ENCODE assay signal across 8 cellular contexts in the genomic region with DNA sequence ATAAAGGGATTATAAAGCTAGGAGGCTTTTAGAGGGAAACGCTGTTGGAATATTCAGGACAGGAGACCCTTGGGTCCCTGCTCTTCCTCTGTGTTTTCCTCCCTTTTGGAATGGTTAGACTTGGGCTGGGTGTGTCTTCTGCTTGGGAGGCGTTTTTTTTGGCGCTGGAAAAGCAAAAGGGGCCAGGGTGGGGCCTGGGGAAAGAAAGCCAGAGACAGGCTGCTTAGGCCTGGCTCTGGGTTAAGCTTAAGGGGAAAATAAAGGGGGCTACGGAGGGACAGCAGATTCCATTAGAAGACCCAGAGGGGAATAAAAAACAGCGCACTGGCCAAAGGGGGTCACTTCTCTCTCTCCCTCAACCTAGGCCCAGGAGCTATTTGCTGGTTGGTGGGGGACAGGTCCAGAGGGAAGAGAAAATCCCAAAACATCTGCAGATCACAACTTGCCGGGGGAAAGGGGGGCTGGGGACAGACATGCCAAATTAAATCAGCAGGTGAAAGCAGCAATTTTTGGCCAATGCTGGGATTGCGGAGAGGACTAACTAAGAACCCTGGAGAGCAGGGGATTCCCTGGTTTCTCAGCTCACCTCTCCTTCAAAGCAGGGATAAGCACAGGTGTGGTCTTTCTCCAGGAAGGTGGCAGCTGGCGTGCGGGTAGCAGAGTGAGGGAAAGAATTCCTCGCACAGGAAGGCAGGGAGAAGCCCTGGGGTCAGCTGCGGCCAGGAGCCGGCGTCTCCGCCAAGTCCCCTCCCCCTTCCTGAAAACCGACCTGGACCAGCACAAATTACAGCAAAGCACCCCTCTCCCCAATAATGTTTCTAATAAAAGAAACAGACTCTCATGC.
DNase-seq lines count a peak whose midpoint lies in the region; ATAC-seq and TF ChIP-seq lines count a peak whose summit lies in the region.

No MANE protein-coding gene starts in this region.

- H3K4me2 ChIP-seq in DND-41 (ENCODE audit: insufficient read depth, low read length): peak overlapping the region; percentile 86

- peak overlapping the region; percentile 54 for H3K27ac Mint-ChIP-seq in type B pancreatic cell

- peak overlapping the region; percentile 92 for H2AFZ ChIP-seq in DND-41 (ENCODE audit: low read depth, low read length)

- H3K4me3 ChIP-seq in DND-41 (ENCODE audit: low read depth in 1 of 2, low read length in 2 of 2) (peak overlapping the region; percentile 74 to 85; a peak in 3 of 4 replicates), coronary artery (peak overlapping the region; percentile 76), lung (peak overlapping the region; percentile 64)

- H3K4me1 ChIP-seq in DND-41 (ENCODE audit: insufficient read depth, low read length) (peaks cover 29% of the 10 kb centered on the region), lung (ENCODE audit: control insufficient read depth in 2 of 2, insufficient read depth in 2 of 2, low read length in 2 of 2) (peaks cover 2 to 14% of the 10 kb centered on the region in 2 donors)

- DNase-seq in DND-41: no peak
- peak; percentile 57 for DNase-seq in NCI-H510A treated with DMSO at 0.1 percent for 48 hours (lab: John Stamatoyannopoulos, UW)
- DNase-seq in coronary artery (ENCODE audit: low spot score): peak; percentile 79
- DNase-seq in lung (ENCODE audit: low spot score): no peak
- DNase-seq in type B pancreatic cell (ENCODE audit: extremely low spot score, unreplicated experiment): no peak
- no peak for DNase-seq in occipital lobe (lab: John Stamatoyannopoulos, UW)

- H3K36me3 Mint-ChIP-seq in type B pancreatic cell: peaks cover 4% of the 10 kb centered on the region

- peaks cover 10% of the 10 kb centered on the region for H3K27me3 Mint-ChIP-seq in type B pancreatic cell

- H3K9ac ChIP-seq in DND-41 (ENCODE audit: low read depth, low read length): peak overlapping the region; percentile 72

- H3K79me2 ChIP-seq in DND-41 (ENCODE audit: insufficient read depth, low read length): peaks cover 50% of the 10 kb centered on the region

- H4K20me1 ChIP-seq in DND-41 (ENCODE audit: insufficient read depth, low read length): peaks cover 32% of the 10 kb centered on the region

- H3K27me3 ChIP-seq in DND-41 (ENCODE audit: insufficient read depth, low read length, poor library complexity) (no peaks in the 10 kb centered on the region), lung (ENCODE audit: control insufficient read depth, insufficient read depth) (no peaks in the 10 kb centered on the region)

- no peak for ATAC-seq in DND-41 (ENCODE audit: insufficient read depth, low read depth)
- ATAC-seq in lung (ENCODE audit: insufficient read depth, low FRiP score): no peak
- ATAC-seq in HG03196 (IDR thresholded peaks at IDR 0.05; ENCODE audit: unreplicated experiment): no peak
- no peak for ATAC-seq in GM21723 (IDR thresholded peaks at IDR 0.05; ENCODE audit: unreplicated experiment)

- H3K27ac ChIP-seq in DND-41 (ENCODE audit: low read length) (peak overlapping the region; percentile 90; the same call in 1 of the 2 replicates), coronary artery (peak overlapping the region; percentile 99 to 100), lung (ENCODE audit: low read depth in 1 of 2, low read length in 1 of 2) (peak overlapping the region; percentile 96 to 100)

- H3K4me3 Mint-ChIP-seq in type B pancreatic cell: peak overlapping the region; percentile 92

- no peaks in the 10 kb centered on the region for H3K9me3 Mint-ChIP-seq in type B pancreatic cell

- H3K9me3 ChIP-seq in DND-41 (ENCODE audit: insufficient read depth, low read length, severe bottlenecking) (no peaks in the 10 kb centered on the region), lung (ENCODE audit: control insufficient read depth in 2 of 2, insufficient read depth in 1 of 2, low read length in 1 of 2) (no peaks in the 10 kb centered on the region)

- TF ChIP-seq CTCF in DND-41 (IDR thresholded peaks at IDR 0.05; ENCODE audit: borderline replicate concordance, extremely low read depth, low read length, poor library complexity, severe bottlenecking) (no peak), coronary artery (IDR thresholded peaks at IDR 0.05) (no peak), lung (IDR thresholded peaks at IDR 0.05; ENCODE audit: control extremely low read depth, extremely low read depth) (no peak), type B pancreatic cell (conservative IDR thresholded peaks at IDR 0.05) (no peak)

- 13 to 25% methylated on average over 15 of the region's 15 CpGs for WGBS in lung, 2 donors

- peaks cover 31% of the 10 kb centered on the region for H3K4me1 Mint-ChIP-seq in type B pancreatic cell (ENCODE audit: unreplicated experiment)

- H3K36me3 ChIP-seq in DND-41 (ENCODE audit: insufficient read depth, low read length): no peaks in the 10 kb centered on the region; the same call in 1 of the 2 replicates
- no peaks in the 10 kb centered on the region for H3K36me3 ChIP-seq in lung (ENCODE audit: control insufficient read depth in 2 of 2, insufficient read depth in 2 of 2, low read length in 2 of 2)

Comparison
In these comparisons a context has a peak if more than half of its experiments do, and no peak if none do; other contexts are left out.
1. DNase-seq: peak in NCI-H510A treated with DMSO at 0.1 percent for 48 hours (single experiment) and coronary artery (single experiment); none in DND-41 (single experiment), lung (single experiment), type B pancreatic cell (single experiment) and occipital lobe (single experiment).
2. Peak in every context shown above with its lines, with median percentiles within 50 percentile points of each other: H3K27ac ChIP-seq and H3K4me3 ChIP-seq.